In genomic region chr10:16847644-16848043, GRCh38 we compare ENCODE assay signal across 35 cellular contexts. TPM values are rescaled to one million over a fixed set of nuclear protein-coding genes. Genes with fewer than 3 reads are reported as not detected.
DNase-seq lines count a peak whose midpoint lies in the region; ATAC-seq, FAIRE-seq and TF ChIP-seq lines count a peak whose summit lies in the region.
"Had no signal": no experiment of that assay in that cellular context is flagged by ENCODE, and none has a peak within 500 bp of the region (broad histone marks: within the 10 kb centered on the region; RNA-seq: fewer than 3 reads in every experiment).

No MANE protein-coding gene starts in this region.

- no peak overlapping the region for H3K27ac ChIP-seq in astrocyte (ENCODE audit: low read depth, low read length)
- H3K27ac ChIP-seq: C4-2B, esophagus squamous epithelium, prostate gland, SJSA1, thyroid gland had no signal

- H3K27me3 Mint-ChIP-seq in HFFc6 (ENCODE audit: insufficient read depth) (no peaks in the 10 kb centered on the region), astrocyte (ENCODE audit: low read depth, unreplicated experiment) (no peaks in the 10 kb centered on the region)
- H3K27me3 Mint-ChIP-seq: activated naive CD4-positive, alpha-beta T cell treated with anti-CD3 and anti-CD28 coated beads, Interleukin-2, amount 50 U/mL, for 24 hours; activated T-helper 17 cell treated with anti-CD3 and anti-CD28 coated beads, Interleukin-2, amount 50 U/mL, for 72 hours; IgD-negative memory B cell; stimulated activated naive CD8-positive, alpha-beta T cell treated with anti-CD3 and anti-CD28 coated beads, Interleukin-15, Interleukin-2, amounts not matched to agents 100 ng/mL and 50 ng/mL, for 24 hours had no signal

- H3K4me3 Mint-ChIP-seq in HFFc6 = no peak overlapping the region
- no peak overlapping the region for H3K4me3 Mint-ChIP-seq in astrocyte (ENCODE audit: unreplicated experiment)
- H3K4me3 Mint-ChIP-seq: activated naive CD4-positive, alpha-beta T cell treated with anti-CD3 and anti-CD28 coated beads, Interleukin-2, amount 50 U/mL, for 24 hours; activated T-helper 17 cell treated with anti-CD3 and anti-CD28 coated beads, Interleukin-2, amount 50 U/mL, for 72 hours; endodermal cell; IgD-negative memory B cell; naive thymus-derived CD4-positive, alpha-beta T cell; stimulated activated naive CD8-positive, alpha-beta T cell treated with anti-CD3 and anti-CD28 coated beads, Interleukin-15, Interleukin-2, amounts not matched to agents 100 ng/mL and 50 ng/mL, for 24 hours had no signal

- no peaks in the 10 kb centered on the region for H3K9me3 ChIP-seq in astrocyte (ENCODE audit: insufficient read depth, low read depth, low read length)
- H3K9me3 ChIP-seq: Caco-2, esophagus squamous epithelium, prostate gland, SJSA1, thyroid gland had no signal

- peaks cover 11% of the 10 kb centered on the region for H3K4me1 ChIP-seq in astrocyte (ENCODE audit: insufficient read depth, low read length)
- H3K4me1 ChIP-seq: Caco-2, prostate gland had no signal

- H3K9me3 Mint-ChIP-seq in HFFc6 (no peaks in the 10 kb centered on the region), astrocyte (ENCODE audit: unreplicated experiment) (no peaks in the 10 kb centered on the region)
- H3K9me3 Mint-ChIP-seq: activated naive CD4-positive, alpha-beta T cell treated with anti-CD3 and anti-CD28 coated beads, Interleukin-2, amount 50 U/mL, for 24 hours; activated T-helper 17 cell treated with anti-CD3 and anti-CD28 coated beads, Interleukin-2, amount 50 U/mL, for 72 hours; endodermal cell; IgD-negative memory B cell; naive thymus-derived CD4-positive, alpha-beta T cell; stimulated activated naive CD8-positive, alpha-beta T cell treated with anti-CD3 and anti-CD28 coated beads, Interleukin-15, Interleukin-2, amounts not matched to agents 100 ng/mL and 50 ng/mL, for 24 hours had no signal

- peak; percentile 13 for FAIRE-seq in astrocyte (lab: Jason Lieb, UNC)
- FAIRE-seq: GM18507, keratinocyte, RCC 7860, TTC549 had no signal

- no peak overlapping the region for H3K9ac ChIP-seq in astrocyte (ENCODE audit: low read length)

- no peak overlapping the region for H3K4me3 ChIP-seq in astrocyte (ENCODE audit: insufficient read depth, low read depth, low read length)
- H3K4me3 ChIP-seq in foreskin fibroblast (ENCODE audit: low read depth in 1 of 2, low read length in 2 of 2) = no peak overlapping the region
- H3K4me3 ChIP-seq: esophagus squamous epithelium, prostate gland, SJSA1, thyroid gland had no signal

- ATAC-seq in HG03095 (IDR thresholded peaks at IDR 0.05; ENCODE audit: unreplicated experiment) (no peak), HG02870 (IDR thresholded peaks at IDR 0.05; ENCODE audit: unreplicated experiment) (no peak), HG02588 (IDR thresholded peaks at IDR 0.05; ENCODE audit: unreplicated experiment) (no peak)
- ATAC-seq: activated CD4-positive, CD25-positive, alpha-beta regulatory T cell treated with anti-CD3 and anti-CD28 coated beads, Interleukin-2, amount 50 U/mL, for 24 hours; activated T-helper 17 cell treated with anti-CD3 and anti-CD28 coated beads, Interleukin-2, amount 50 U/mL, for 72 hours; naive thymus-derived CD4-positive, alpha-beta T cell had no signal

- DNase-seq in AG08396 (ENCODE audit: low spot score) (peak; percentile 26), HFFc6 (no peak), astrocyte (ENCODE audit: low read depth) (peak; percentile 53), foreskin fibroblast (peak; percentile 36 to 59), A172 (ENCODE audit: low spot score) (no peak)
- DNase-seq: ACHN; activated CD4-positive, alpha-beta T cell treated with anti-CD3 and anti-CD28 coated beads, Interleukin-2, amount 50 U/mL, for 48 hours; activated CD8-positive, alpha-beta memory T cell treated with anti-CD3 and anti-CD28 coated beads, Interleukin-2, amount 50 U/mL, for 4 hours; Caco-2; central memory CD4-positive, alpha-beta T cell; DMS79 treated with DMSO at 0.1 percent for 48 hours; endodermal cell; esophagus squamous epithelium; GF-D8; midbrain; naive thymus-derived CD4-positive, alpha-beta T cell; NCI-H1092 treated with DMSO at 0.1 percent for 48 hours; NCI-H187 treated with DMSO at 0.1 percent for 48 hours; NCI-H526 treated with DMSO at 0.1 percent for 48 hours; thyroid gland had no signal

- H3K79me2 ChIP-seq in astrocyte (ENCODE audit: insufficient read depth, low read length) = no peaks in the 10 kb centered on the region

- no peaks in the 10 kb centered on the region for H3K27me3 ChIP-seq in astrocyte (ENCODE audit: insufficient read depth, low read length)
- H3K27me3 ChIP-seq: esophagus squamous epithelium, SJSA1, thyroid gland had no signal

- H3K4me1 Mint-ChIP-seq in HFFc6 (ENCODE audit: low read depth) (peaks cover 61% of the 10 kb centered on the region), astrocyte (ENCODE audit: low read depth, unreplicated experiment) (peaks cover 23% of the 10 kb centered on the region)
- H3K4me1 Mint-ChIP-seq: activated naive CD4-positive, alpha-beta T cell treated with anti-CD3 and anti-CD28 coated beads, Interleukin-2, amount 50 U/mL, for 24 hours; endodermal cell; IgD-negative memory B cell had no signal

- H2AFZ ChIP-seq in astrocyte (ENCODE audit: low read depth, low read length) = no peak overlapping the region

- no peaks in the 10 kb centered on the region for H3K36me3 ChIP-seq in astrocyte (ENCODE audit: insufficient read depth, low read length)
- H3K36me3 ChIP-seq: esophagus squamous epithelium, prostate gland, SJSA1, thyroid gland had no signal

- H4K20me1 ChIP-seq in astrocyte (ENCODE audit: insufficient read depth, low read length) = no peaks in the 10 kb centered on the region

- TF ChIP-seq CTCF in HFFc6 (IDR thresholded peaks at IDR 0.05) (no peak), astrocyte (IDR thresholded peaks at IDR 0.05; ENCODE audit: insufficient read depth, low read depth, low read length) (no peak), foreskin fibroblast (IDR thresholded peaks at IDR 0.05; ENCODE audit: low read depth, low read length) (no peak)

- no peaks in the 10 kb centered on the region for H3K36me3 Mint-ChIP-seq in HFFc6 (ENCODE audit: low read depth)
- no peaks in the 10 kb centered on the region for H3K36me3 Mint-ChIP-seq in astrocyte (ENCODE audit: low read depth, unreplicated experiment)
- H3K36me3 Mint-ChIP-seq: activated naive CD4-positive, alpha-beta T cell treated with anti-CD3 and anti-CD28 coated beads, Interleukin-2, amount 50 U/mL, for 24 hours; IgD-negative memory B cell; naive thymus-derived CD4-positive, alpha-beta T cell had no signal

- peak overlapping the region; percentile 15 for H3K4me2 ChIP-seq in astrocyte (ENCODE audit: low read length)

- peak overlapping the region; percentile 44; the same call in 1 of the 2 replicates for H3K27ac Mint-ChIP-seq in HFFc6
- H3K27ac Mint-ChIP-seq in astrocyte (ENCODE audit: unreplicated experiment) = no peak overlapping the region
- H3K27ac Mint-ChIP-seq: activated naive CD4-positive, alpha-beta T cell treated with anti-CD3 and anti-CD28 coated beads, Interleukin-2, amount 50 U/mL, for 24 hours; activated T-helper 17 cell treated with anti-CD3 and anti-CD28 coated beads, Interleukin-2, amount 50 U/mL, for 72 hours; endodermal cell; IgD-negative memory B cell; naive thymus-derived CD4-positive, alpha-beta T cell; stimulated activated naive CD8-positive, alpha-beta T cell treated with anti-CD3 and anti-CD28 coated beads, Interleukin-15, Interleukin-2, amounts not matched to agents 100 ng/mL and 50 ng/mL, for 24 hours had no signal

RNA-seq across cellular contexts. Expression of gene RSU1, which starts 30.4 kb away (rescaled TPM):
- total RNA-seq in HFFc6 (2021; fragmentation: NEBNext Ultra II Directional; extraction: Animal tissue kit (Norgen Biotek cat#: 25700)) = 100 to 1,000 TPM; 182 to 239 (median 205) TPM
- total RNA-seq in astrocyte = 138 and 142 TPM in 2 replicates
- 74.1 and 75.5 TPM in 2 replicates for total RNA-seq in A172 (2014; rRNA removed; shearing (Covaris generic))

Comparison
In these comparisons a context has a peak if more than half of its experiments do, and no peak if none do; other contexts are left out.
1. DNase-seq: peak in AG08396 (single experiment), astrocyte (single experiment) and foreskin fibroblast (2 of 2); none in HFFc6 (single experiment) and A172 (single experiment).